In the genomic region with DNA sequence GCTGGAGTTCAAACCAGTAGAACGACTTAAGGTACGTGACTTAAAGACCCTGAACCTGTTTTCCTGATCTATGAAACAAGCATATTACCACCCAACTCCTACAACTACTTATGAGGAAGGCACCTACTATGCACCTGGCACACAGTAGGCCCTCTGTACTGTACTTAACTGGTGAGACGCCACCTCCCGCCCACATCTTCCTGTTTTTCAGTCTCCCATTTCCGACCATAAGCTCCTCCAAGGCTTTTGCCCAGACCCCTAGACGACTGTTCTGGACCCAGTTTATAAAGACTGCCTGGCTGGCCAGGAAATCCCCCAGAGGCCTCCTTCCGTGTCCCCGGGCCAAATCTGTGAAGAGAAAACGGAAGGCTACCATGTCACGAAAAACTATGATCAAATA, we compare ENCODE assay signal across 12 cellular contexts. TPM values are rescaled to one million over a fixed set of nuclear protein-coding genes. Genes with fewer than 3 reads are reported as not detected.
DNase-seq lines count a peak whose midpoint lies in the region; ATAC-seq, FAIRE-seq and TF ChIP-seq lines count a peak whose summit lies in the region.
"Had no signal": no experiment of that assay in that cellular context is flagged by ENCODE, and none has a peak within 500 bp of the region (broad histone marks: within the 10 kb centered on the region; RNA-seq: fewer than 3 reads in every experiment).

No MANE protein-coding gene starts in this region.

- no peak overlapping the region for H2BK120ac ChIP-seq in H9 (ENCODE audit: low read depth, low read length, poor library complexity, severe bottlenecking)

- H3K36me3 ChIP-seq in BLaER1 treated with 17β-estradiol and CSF1 and Interleukin-3, amounts not matched to agents 10 nM and 100 nM, result peaks cover 0 to 33% (median 8%) of the 10 kb centered on the region in 11 experiments; a peak in 10 of 22 replicates
- no peaks in the 10 kb centered on the region for H3K36me3 ChIP-seq in GM12878 (ENCODE audit: control insufficient read depth in 2 of 2, insufficient read depth in 2 of 2, low read length in 1 of 2)

- H3K79me2 ChIP-seq in H9 (ENCODE audit: insufficient read depth, low read length) (no peaks in the 10 kb centered on the region), GM12878 (ENCODE audit: control insufficient read depth, insufficient read depth, low read length) (no peaks in the 10 kb centered on the region)

- CTCF ChIA-PET in GM12878 (lab: Yijun Ruan, JAX) (interaction anchor here (1.1 kb wide), 1 partner anchor 18 kb away, joined by 4 read pairs; no protein-coding TSS in a partner anchor), HEK293T (lab: Yijun Ruan, JAX) (no interaction called here)

- no peak overlapping the region for H3K18ac ChIP-seq in H9 (ENCODE audit: insufficient read length, low read depth, low read length)

- no peak for DNase-seq in H9
- DNase-seq in GM12878 (ENCODE audit: low read depth, low spot score), result no peak
- DNase-seq in mesothelial cell of epicardium (ENCODE audit: low spot score in 2 of 2, unreplicated experiment in 2 of 2), result no peak
- no peak for DNase-seq in HEK293T (ENCODE audit: extremely low spot score)
- no peak for DNase-seq in anterior cingulate cortex (lab: John Stamatoyannopoulos, UW)
- no peak for DNase-seq in ACHN
- DNase-seq: activated effector memory CD4-positive, alpha-beta T cell treated with anti-CD3 and anti-CD28 coated beads, Interleukin-2, amount 50 U/mL, for 16 hours; DMS79; NCI-H510A had no signal

- no peak overlapping the region for H3K27ac Mint-ChIP-seq in H9
- no peak overlapping the region for H3K27ac Mint-ChIP-seq in mesothelial cell of epicardium

- no peaks in the 10 kb centered on the region for H3K79me1 ChIP-seq in H9 (ENCODE audit: insufficient read depth, low read depth, low read length, poor library complexity, severe bottlenecking)

- H2BK15ac ChIP-seq in H9 (ENCODE audit: low read depth, low read length), result no peak overlapping the region

- peak overlapping the region; percentile 66 to 93 (median 90); a peak in 20 of 22 replicates for H3K27ac ChIP-seq in BLaER1 treated with 17β-estradiol and CSF1 and Interleukin-3, amounts not matched to agents 10 nM and 100 nM
- H3K27ac ChIP-seq in H9 (ENCODE audit: insufficient read length, low read depth, low read length), result no peak overlapping the region
- H3K27ac ChIP-seq in GM12878 (ENCODE audit: control insufficient read depth, insufficient read depth), result no peak overlapping the region
- H3K27ac ChIP-seq: epithelial cell of prostate had no signal

- H3K36me3 Mint-ChIP-seq in H9 (ENCODE audit: insufficient read depth in 1 of 3, low read depth in 3 of 3), result no peaks in the 10 kb centered on the region
- no peaks in the 10 kb centered on the region for H3K36me3 Mint-ChIP-seq in mesothelial cell of epicardium

- peaks cover 0 to 7% (median 0%) of the 10 kb centered on the region in 11 experiments; a peak in 2 of 22 replicates for H3K27me3 ChIP-seq in BLaER1 treated with 17β-estradiol and CSF1 and Interleukin-3, amounts not matched to agents 10 nM and 100 nM
- H3K27me3 ChIP-seq in H9 (ENCODE audit: insufficient read depth, low read length), result peaks cover 20% of the 10 kb centered on the region; the same call in 1 of the 2 replicates
- H3K27me3 ChIP-seq in GM12878 (replicated peaks in 1 of 2; ENCODE audit: control insufficient read depth in 2 of 2, insufficient read depth in 2 of 2, low read length in 1 of 2), result peaks cover 2 to 27% of the 10 kb centered on the region in 2 experiments

- RAD21 ChIA-PET in GM12878 (lab: Charles Lee; ENCODE audit: unreplicated experiment), result interaction anchor here (1.5 kb wide), 1 partner anchor 33 kb away, joined by 3 read pairs; no protein-coding TSS in a partner anchor

- H3K4me1 Mint-ChIP-seq in H9 (peaks cover 31 to 44% of the 10 kb centered on the region in 2 experiments), mesothelial cell of epicardium (peaks cover 19% of the 10 kb centered on the region)

- TF ChIP-seq RAD21 in GM12878 (IDR thresholded peaks at IDR 0.05; ENCODE audit: insufficient read depth, low read depth, low read length), result no peak

- H3K9me3 ChIP-seq in BLaER1 treated with 17β-estradiol and CSF1 and Interleukin-3, amounts not matched to agents 10 nM and 100 nM (replicated peaks in 1 of 11), result no peaks in the 10 kb centered on the region
- H3K9me3 ChIP-seq in H9 (ENCODE audit: control insufficient read depth, low read depth, low read length), result no peaks in the 10 kb centered on the region
- no peaks in the 10 kb centered on the region for H3K9me3 ChIP-seq in GM12878 (replicated peaks; ENCODE audit: control insufficient read depth, insufficient read depth, low read length)

- H4K8ac ChIP-seq in H9 (replicated peaks; ENCODE audit: insufficient read length, low read depth, low read length), result no peak overlapping the region

- H2AK5ac ChIP-seq in H9 (ENCODE audit: insufficient read length, low read length), result no peak overlapping the region

- in situ Hi-C loops in GM12878 (cut with MboI) (no loop called here), ACHN (cut with HindIII; ENCODE audit: low pct_ligation_motif_present, low pct_unique_long_range_greater_than_20kb, low sequenced_read_pairs) (no loop called here)

- no peak overlapping the region for H2BK20ac ChIP-seq in H9 (ENCODE audit: low read depth, low read length, poor library complexity, severe bottlenecking)

- H3K4ac ChIP-seq in H9 (ENCODE audit: low read depth, low read length), result no peak overlapping the region

- H3K4me3 Mint-ChIP-seq in H9 (peak overlapping the region; percentile 65 to 86), mesothelial cell of epicardium (peak overlapping the region; percentile 70)

- POLR2A ChIA-PET in GM12878 (lab: Charles Lee) (no interaction called here), HEK293T (lab: Yijun Ruan, JAX) (no interaction called here)

- ATAC-seq in GM12878 (peak; percentile 35), GM18498 (IDR thresholded peaks at IDR 0.05; ENCODE audit: unreplicated experiment) (no peak)

- intact Hi-C loops in GM12878 (cut with micrococcal nuclease; ENCODE audit: unreplicated experiment), result loop anchor here (5.0 kb wide), 1 partner anchor 104 kb away; no protein-coding TSS in a partner anchor

- H4K91ac ChIP-seq in H9 (ENCODE audit: insufficient read length, low read depth, low read length), result no peak overlapping the region

- H2BK12ac ChIP-seq in H9 (ENCODE audit: insufficient read length, low read depth, low read length), result no peak overlapping the region

- H3K27me3 Mint-ChIP-seq in H9 (ENCODE audit: low read depth), result peaks cover 75% of the 10 kb centered on the region
- H3K27me3 Mint-ChIP-seq in mesothelial cell of epicardium (ENCODE audit: low read depth), result peaks cover 79% of the 10 kb centered on the region

- peaks cover 35 to 86% (median 73%) of the 10 kb centered on the region in 10 experiments for H3K4me1 ChIP-seq in BLaER1 treated with 17β-estradiol and CSF1 and Interleukin-3, amounts not matched to agents 10 nM and 100 nM
- H3K4me1 ChIP-seq in H9 (ENCODE audit: insufficient read depth, low read length) (peaks cover under 1% of the 10 kb centered on the region; the same call in 1 of the 2 replicates), GM12878 (ENCODE audit: control insufficient read depth, insufficient read depth, low read length) (no peaks in the 10 kb centered on the region; the same call in 1 of the 2 replicates)

- H3K23ac ChIP-seq in H9 (ENCODE audit: insufficient read length, low read depth, low read length), result no peak overlapping the region

- no peak for TF ChIP-seq EP300 in GM12878 (IDR thresholded peaks at IDR 0.05; ENCODE audit: borderline replicate concordance in 1 of 2, control insufficient read depth in 1 of 2, low read depth in 2 of 2, low read length in 2 of 2)

- H3K9ac ChIP-seq in BLaER1 treated with 17β-estradiol and CSF1 and Interleukin-3, amounts not matched to agents 10 nM and 100 nM, result peak overlapping the region; percentile 82 to 94 (median 91)
- no peak overlapping the region for H3K9ac ChIP-seq in H9 (ENCODE audit: extremely low read depth, insufficient read length, low read length)
- H3K9ac ChIP-seq in GM12878 (ENCODE audit: control insufficient read depth, insufficient read depth, low read length), result no peak overlapping the region

- no peak for FAIRE-seq in GM12878 (lab: Jason Lieb, UNC)

- 0 out of 5 replicates have a peak, but pooled peaks cover 0 to 6% of the 10 kb centered on the region in 2 experiments for H3K9me3 Mint-ChIP-seq in H9
- no peaks in the 10 kb centered on the region for H3K9me3 Mint-ChIP-seq in mesothelial cell of epicardium

- peak overlapping the region; percentile 83 to 95 (median 90) for H3K4me3 ChIP-seq in BLaER1 treated with 17β-estradiol and CSF1 and Interleukin-3, amounts not matched to agents 10 nM and 100 nM
- no peak overlapping the region for H3K4me3 ChIP-seq in GM12878

- H2BK5ac ChIP-seq in H9 (ENCODE audit: insufficient read length, low read length), result no peak overlapping the region

- no TSS peak for BruUV-seq in GM12878 (replicated peaks; lab: Mats Ljungman, UMichigan)

- peak overlapping the region; percentile 76 to 97 (median 89) for H3K4me2 ChIP-seq in BLaER1 treated with 17β-estradiol and CSF1 and Interleukin-3, amounts not matched to agents 10 nM and 100 nM
- H3K4me2 ChIP-seq in H9 (ENCODE audit: insufficient read depth, insufficient read length, low read length) (peak overlapping the region; percentile 39), GM12878 (ENCODE audit: control insufficient read depth, insufficient read depth) (no peak overlapping the region)

- no peak overlapping the region for H3K56ac ChIP-seq in H9 (ENCODE audit: insufficient read length, low read depth, low read length)

- H4K5ac ChIP-seq in H9 (ENCODE audit: insufficient read length, low read depth, low read length), result no peak overlapping the region

- TF ChIP-seq POLR2A in GM12878 (IDR thresholded peaks at IDR 0.05; ENCODE audit: low read depth, low read length), result no peak

- WGBS in H9 (ENCODE audit: extremely low coverage, insufficient read length, low lambda C conversion rate), result no CpG with 5 or more reads among the region's 10 CpGs
- 12% methylated on average over 10 of the region's 10 CpGs for WGBS in GM12878 (ENCODE audit: insufficient coverage, insufficient replicate concordance, low lambda C conversion rate, missing lambda C conversion rate)

- peaks cover 0 to 51% (median 34%) of the 10 kb centered on the region in 11 experiments; a peak in 18 of 22 replicates for H4K20me1 ChIP-seq in BLaER1 treated with 17β-estradiol and CSF1 and Interleukin-3, amounts not matched to agents 10 nM and 100 nM
- H4K20me1 ChIP-seq in H9 (ENCODE audit: control insufficient read depth, insufficient read depth, insufficient read length) (no peaks in the 10 kb centered on the region), GM12878 (ENCODE audit: control insufficient read depth, insufficient read depth) (no peaks in the 10 kb centered on the region)

- H3K14ac ChIP-seq in H9 (ENCODE audit: insufficient read depth, low read length), result no peak overlapping the region

- peaks cover 10% of the 10 kb centered on the region for H3K23me2 ChIP-seq in H9 (ENCODE audit: insufficient read length, low read depth, low read length, poor library complexity, severe bottlenecking)

- TF ChIP-seq CTCF in H9 (conservative IDR thresholded peaks at IDR 0.05) (no peak), GM12878 (IDR thresholded peaks at IDR 0.05 in 2 of 3, conservative IDR thresholded peaks at IDR 0.05 in 1 of 3; ENCODE audit: control insufficient read depth in 2 of 3, extremely low read depth in 1 of 3, insufficient read depth in 1 of 3, low read depth in 3 of 3, low read length in 3 of 3) (no peak), mesothelial cell of epicardium (IDR thresholded peaks at IDR 0.05; ENCODE audit: unreplicated experiment) (no peak)

- no peak overlapping the region for H3T11ph ChIP-seq in H9 (ENCODE audit: low read length)

- SMC1A ChIA-PET in GM12878 (lab: Charles Lee; ENCODE audit: uncharacterized antibody, unreplicated experiment), result no interaction called here

- H2AFZ ChIP-seq in H9 (ENCODE audit: low read length) (no peak overlapping the region), GM12878 (ENCODE audit: control insufficient read depth, low read depth, low read length) (no peak overlapping the region)

RNA-seq across cellular contexts. Expression of a gene that starts 1.5 kb away (rescaled TPM):
- total RNA-seq in H9 (2021) (2.4 and 2.7 TPM in 2 replicates), GM12878 (2014; rRNA removed) (5.4 and 5.6 TPM in 2 replicates), GM12878 (2014; rRNA removed; fragmentation: Illumina TruSeq; extraction: Trizol) (4.7 and 5.4 TPM in 2 replicates), GM12878 (2021) (5.6 TPM in 2 replicates), mesothelial cell of epicardium (1.7 to 2.8 TPM (median 2.2 TPM) in 3 replicates)
- total RNA-seq in GM12878 (2013; cell fraction: nucleolus; rRNA removed), result 16.9 and 21.0 TPM in 2 replicates
- not detected for polyA plus RNA-seq in GM12878 (2011; ENCODE audit: low read depth)
- polyA plus RNA-seq in GM12878 (2011; rRNA removed) (12.1 and 17.8 TPM in 2 replicates), GM12878 (2014; fragmentation: Illumina TruSeq; extraction: Trizol) (3.4 and 6.6 TPM in 2 replicates), GM12878 (2014; fragmentation: Nextera tagmentation; extraction: Ambion mirVana) (1 to 10 TPM; 3.7 to 4.1 TPM), GM12878 (2014; rRNA removed) (5.8 and 7.1 TPM in 2 replicates), GM12878 (2016; fragmentation: Nextera tagmentation; extraction: Ambion mirVana) (1 to 10 TPM; 6.4 to 7.3 TPM)
- 19.1 and 27.2 TPM in 2 replicates for polyA plus RNA-seq in GM12878 (2011; cell fraction: cytosol; rRNA removed)
- polyA plus RNA-seq in GM12878 (2011; cell fraction: nucleus; rRNA removed), result 34.3 and 40.1 TPM in 2 replicates
- polyA plus RNA-seq in GM12878 (2012), result 0.35 TPM in 1 of 2 replicates, not detected in the other
- polyA minus RNA-seq in GM12878 (2011; rRNA and poly(A)+ RNA removed), result 34.4 and 47.5 TPM in 2 replicates
- polyA minus RNA-seq in GM12878 (2011; cell fraction: cytosol; rRNA and poly(A)+ RNA removed), result 11.2 and 16.0 TPM in 2 replicates
- polyA minus RNA-seq in GM12878 (2011; cell fraction: nucleus; rRNA and poly(A)+ RNA removed), result 14.9 and 31.6 TPM in 2 replicates

Comparison
In these comparisons a context has a peak if more than half of its experiments do, and no peak if none do; other contexts are left out.
1. H3K27ac ChIP-seq: peak in BLaER1 treated with 17β-estradiol and CSF1 and Interleukin-3, amounts not matched to agents 10 nM and 100 nM (11 of 11); none in H9 (single experiment) and GM12878 (single experiment).
2. H3K9ac ChIP-seq: peak in BLaER1 treated with 17β-estradiol and CSF1 and Interleukin-3, amounts not matched to agents 10 nM and 100 nM (11 of 11); none in H9 (single experiment) and GM12878 (single experiment).